17 cellular contexts compared by ENCODE assay signal in genomic region chr11:9253086-9253485, GRCh38. TPM values are rescaled to one million over a fixed set of nuclear protein-coding genes. Genes with fewer than 3 reads are reported as not detected.
DNase-seq lines count a peak whose midpoint lies in the region; ATAC-seq and TF ChIP-seq lines count a peak whose summit lies in the region.
"Had no signal": no experiment of that assay in that cellular context is flagged by ENCODE, and none has a peak within 500 bp of the region (broad histone marks: within the 10 kb centered on the region; RNA-seq: fewer than 3 reads in every experiment).

No MANE protein-coding gene starts in this region.

- TF ChIP-seq POLR2A in erythroblast (IDR thresholded peaks at IDR 0.05; ENCODE audit: low read length): no peak

- no peak for TF ChIP-seq CTCF in CD4-positive, alpha-beta T cell (IDR thresholded peaks at IDR 0.05)
- TF ChIP-seq CTCF in endodermal cell (conservative IDR thresholded peaks at IDR 0.05) (no peak), parathyroid adenoma (IDR thresholded peaks at IDR 0.05) (no peak)

- H3K27ac ChIP-seq in CD4-positive, alpha-beta T cell (ENCODE audit: low read depth, low read length): no peak overlapping the region
- H3K27ac ChIP-seq in KOPT-K1 (ENCODE audit: low read depth, low read length, poor library complexity, severe bottlenecking) (peak overlapping the region; percentile 5), endodermal cell (ENCODE audit: low read depth, low read length) (no peak overlapping the region), parathyroid adenoma (peak overlapping the region; percentile 19)
- H3K27ac ChIP-seq: SJSA1 had no signal

- no peaks in the 10 kb centered on the region for H3K27me3 ChIP-seq in CD4-positive, alpha-beta T cell (ENCODE audit: control insufficient read depth, insufficient read depth, low read length)
- no peaks in the 10 kb centered on the region for H3K27me3 ChIP-seq in endodermal cell (ENCODE audit: control insufficient read depth, insufficient read depth, low read length, poor library complexity, severe bottlenecking)
- no peaks in the 10 kb centered on the region for H3K27me3 ChIP-seq in parathyroid adenoma (ENCODE audit: control insufficient read depth, insufficient read depth, low read length)
- H3K27me3 ChIP-seq: gastroesophageal sphincter, SJSA1 had no signal

- H3K79me2 ChIP-seq in parathyroid adenoma: peaks cover 9% of the 10 kb centered on the region

- H3K36me3 ChIP-seq in KOPT-K1 (ENCODE audit: insufficient read depth, low read length) (peaks cover 5% of the 10 kb centered on the region; the same call in 1 of the 2 replicates), endodermal cell (ENCODE audit: control insufficient read depth, insufficient read depth, low read length) (peaks cover 14% of the 10 kb centered on the region), parathyroid adenoma (ENCODE audit: control insufficient read depth, insufficient read depth, low read length) (no peaks in the 10 kb centered on the region)
- H3K36me3 ChIP-seq: SJSA1 had no signal

- CTCF ChIA-PET in CD4-positive, alpha-beta T cell (lab: Charles Lee): no interaction called here

- H3K4me2 ChIP-seq in parathyroid adenoma (ENCODE audit: low read length): no peak overlapping the region

- DNase-seq in CD4-positive, alpha-beta T cell: no peak
- DNase-seq in endodermal cell (no peak), erythroblast (lab: John Stamatoyannopoulos, UW) (no peak), ureter (ENCODE audit: low spot score) (no peak), NOMO-1 (lab: John Stamatoyannopoulos, UW; ENCODE audit: unreplicated experiment in 2 of 2) (no peak)
- DNase-seq: activated CD4-positive, CD25-positive, alpha-beta regulatory T cell treated with anti-CD3 and anti-CD28 coated beads, Interleukin-2, amount 50 U/mL, for 72 hours; activated effector memory CD4-positive, alpha-beta T cell treated with anti-CD3 and anti-CD28 coated beads, Interleukin-2, amount 50 U/mL, for 16 hours; DMS153; mucosa of descending colon; NCI-H1417 treated with DMSO at 0.1 percent for 48 hours; NCI-H69; occipital lobe had no signal

- whole genome bisulfite sequencing in endodermal cell (ENCODE audit: insufficient coverage in 1 of 2, insufficient read length in 1 of 2), 2 experiments: 88 to 100% methylated on average over 2 to 3 of the region's 3 CpGs

- H3K27me3 Mint-ChIP-seq in CD4-positive, alpha-beta T cell: no peaks in the 10 kb centered on the region
- H3K27me3 Mint-ChIP-seq in endodermal cell (ENCODE audit: insufficient read depth): no peaks in the 10 kb centered on the region

- ATAC-seq in CD4-positive, alpha-beta T cell (ENCODE audit: poor library complexity): no peak
- ATAC-seq: gastroesophageal sphincter, mucosa of descending colon had no signal

- peaks cover 58% of the 10 kb centered on the region for H3K4me1 Mint-ChIP-seq in CD4-positive, alpha-beta T cell (ENCODE audit: low read depth)
- peaks cover 16% of the 10 kb centered on the region for H3K4me1 Mint-ChIP-seq in endodermal cell

- POLR2A ChIA-PET in CD4-positive, alpha-beta T cell (lab: Charles Lee): interaction anchor here (0.6 to 1.6 kb wide), 5 partner anchors 8 to 208 kb away, joined by 3 to 6 read pairs (median 3); partner anchors contain the start of genes DENND5A and ZNF143

- peaks cover 12% of the 10 kb centered on the region for H3K36me3 Mint-ChIP-seq in CD4-positive, alpha-beta T cell (ENCODE audit: low read depth)
- H3K36me3 Mint-ChIP-seq in endodermal cell (ENCODE audit: low read depth): peaks cover 24% of the 10 kb centered on the region

- H3K9me3 Mint-ChIP-seq in CD4-positive, alpha-beta T cell: no peaks in the 10 kb centered on the region
- H3K9me3 Mint-ChIP-seq in endodermal cell: no peaks in the 10 kb centered on the region

- H3K9ac ChIP-seq in endodermal cell (ENCODE audit: extremely low read depth, low read length, poor library complexity, severe bottlenecking) (no peak overlapping the region), parathyroid adenoma (no peak overlapping the region)

- H3K4me1 ChIP-seq in endodermal cell (ENCODE audit: control insufficient read depth, insufficient read depth, low read length) (no peaks in the 10 kb centered on the region), parathyroid adenoma (no peaks in the 10 kb centered on the region)

- H3K4me3 Mint-ChIP-seq in CD4-positive, alpha-beta T cell: no peak overlapping the region
- no peak overlapping the region for H3K4me3 Mint-ChIP-seq in endodermal cell

- H3K9me3 ChIP-seq in CD4-positive, alpha-beta T cell (ENCODE audit: control insufficient read depth, low read length): no peaks in the 10 kb centered on the region
- H3K9me3 ChIP-seq in KOPT-K1 (ENCODE audit: insufficient read depth, low read length, poor library complexity, severe bottlenecking) (no peaks in the 10 kb centered on the region), endodermal cell (ENCODE audit: control insufficient read depth, low read length) (no peaks in the 10 kb centered on the region), parathyroid adenoma (ENCODE audit: control insufficient read depth, low read length) (no peaks in the 10 kb centered on the region)
- H3K9me3 ChIP-seq: gastroesophageal sphincter, mucosa of descending colon, SJSA1 had no signal

- peak overlapping the region; percentile 81 for H3K27ac Mint-ChIP-seq in CD4-positive, alpha-beta T cell
- peak overlapping the region; percentile 19 for H3K27ac Mint-ChIP-seq in endodermal cell

- no peak overlapping the region for H2AFZ ChIP-seq in parathyroid adenoma

- intact Hi-C loops in CD4-positive, alpha-beta T cell (cut with DNase I, micrococcal nuclease): loop anchor here in 1 of 2 experiments (5.0 kb wide), 1 partner anchor 209 kb away; the partner anchor contains the start of gene ZNF143

- H3K4me3 ChIP-seq in endodermal cell (ENCODE audit: low read length) (no peak overlapping the region), parathyroid adenoma (ENCODE audit: low read depth, low read length) (no peak overlapping the region)
- H3K4me3 ChIP-seq: coronary artery, gastroesophageal sphincter, mucosa of descending colon, SJSA1 had no signal

RNA-seq across cellular contexts. Expression of gene DENND5A, which starts 12.1 kb away (rescaled TPM):
- total RNA-seq in CD4-positive, alpha-beta T cell: 100 to 1,000 TPM; 101 to 103 TPM
- 100 to 1,000 TPM; 119 to 171 TPM for total RNA-seq in endodermal cell
- polyA plus RNA-seq in endodermal cell (2013, experiment 1 of 2): 97.0 TPM
- polyA plus RNA-seq in endodermal cell (2013, experiment 2 of 2): 94.8 TPM
- 75.0 TPM for total RNA-seq in ureter

Comparison
In these comparisons a context has a peak if more than half of its experiments do, and no peak if none do; other contexts are left out.
1. H3K27ac ChIP-seq: peak in KOPT-K1 (single experiment) and parathyroid adenoma (single experiment); none in CD4-positive, alpha-beta T cell (single experiment) and endodermal cell (single experiment).